1 cellular context compared by ENCODE assay signal in the genomic region with DNA sequence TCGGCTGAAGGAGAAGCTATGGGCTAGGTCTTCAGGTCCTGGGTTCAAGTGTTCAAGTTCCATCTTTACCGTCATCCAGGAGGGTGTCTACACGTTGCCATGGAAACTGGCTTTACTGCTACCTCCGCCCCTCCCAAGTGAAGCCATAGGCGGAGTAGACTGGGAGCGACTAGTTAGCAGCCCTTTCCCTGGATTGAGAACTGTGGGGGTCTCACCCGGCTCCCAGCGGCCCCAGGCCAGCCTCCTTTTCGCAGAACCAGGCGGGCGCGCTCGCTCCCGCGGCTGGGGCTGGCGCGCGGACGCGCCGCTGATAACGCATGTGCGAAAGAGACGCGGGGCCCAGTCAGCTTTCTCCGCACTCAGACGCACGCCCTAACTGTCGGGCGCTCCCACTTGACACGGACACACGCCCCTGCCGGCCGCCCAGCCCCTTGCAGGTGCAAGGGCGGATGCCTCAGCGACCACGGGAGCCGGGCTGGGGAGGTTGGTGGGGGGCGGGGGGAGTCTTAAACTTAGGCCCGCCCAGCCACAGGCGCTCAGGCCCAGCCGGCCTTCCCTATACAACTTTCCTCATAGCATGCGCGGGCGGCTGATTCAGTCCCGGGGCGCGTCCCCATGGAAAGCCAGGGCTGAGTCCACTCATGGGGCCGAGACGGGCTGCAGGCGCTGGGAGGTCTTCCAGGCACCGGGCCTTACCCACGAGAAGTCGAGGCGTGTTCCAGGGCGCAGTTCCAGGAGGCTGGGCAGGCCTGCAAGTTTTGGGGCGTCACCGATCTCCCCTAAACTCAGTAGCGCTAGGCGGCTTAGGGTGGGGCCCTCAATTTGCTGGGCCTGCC.
TF ChIP-seq lines count a peak whose summit lies in the region.

No MANE protein-coding gene starts in this region.

TF ChIP-seq in endothelial cell of umbilical vein, 7 proteins besides CTCF, POLR2A, EP300 and RAD21:
- TF ChIP-seq POLR2AphosphoS5 (IDR thresholded peaks at IDR 0.05; ENCODE audit: insufficient read depth, low read depth, low read length) (peak; percentile 38), EZH2 (IDR thresholded peaks at IDR 0.05; ENCODE audit: borderline replicate concordance, low read depth, low read length, severe bottlenecking) (no peak), MYC (IDR thresholded peaks at IDR 0.05; ENCODE audit: low read depth, low read length) (no peak)
- TF ChIP-seq, protein P1, sequence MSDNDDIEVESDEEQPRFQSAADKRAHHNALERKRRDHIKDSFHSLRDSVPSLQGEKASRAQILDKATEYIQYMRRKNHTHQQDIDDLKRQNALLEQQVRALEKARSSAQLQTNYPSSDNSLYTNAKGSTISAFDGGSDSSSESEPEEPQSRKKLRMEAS (IDR thresholded peaks at IDR 0.05; ENCODE audit: insufficient read depth, insufficient read length) = no peak
